Comparison of ENCODE assay signal across 18 cellular contexts in genomic region chr19:10283301-10283733, GRCh38. TPM values are rescaled to one million over a fixed set of nuclear protein-coding genes. Genes with fewer than 3 reads are reported as not detected.
DNase-seq lines count a peak whose midpoint lies in the region; ATAC-seq, FAIRE-seq and TF ChIP-seq lines count a peak whose summit lies in the region.
"Had no signal": no experiment of that assay in that cellular context is flagged by ENCODE, and none has a peak within 500 bp of the region (broad histone marks: within the 10 kb centered on the region; RNA-seq: fewer than 3 reads in every experiment).

No MANE protein-coding gene starts in this region.

- POLR2A ChIA-PET in PC-9 (lab: Charles Lee; ENCODE audit: unreplicated experiment): interaction anchor here (0.6 to 1.0 kb wide), 3 partner anchors 13 to 211 kb away, joined by 3 to 5 read pairs (median 3); partner anchors contain the start of genes ICAM1 and RAVER1

- no TSS peak for BruUV-seq in PC-9 (replicated peaks; lab: Mats Ljungman, UMichigan)

- ATAC-seq in stimulated activated naive B cell treated with anti-CD40 and anti-IgM and Interleukin-4, amounts not matched to agents 10 μg/mL and 1 μg/mL and 100 μg/mL, for 72 hours (replicated peaks): no peak
- ATAC-seq in HG03565 (IDR thresholded peaks at IDR 0.05; ENCODE audit: unreplicated experiment): no peak
- no peak for ATAC-seq in SK-N-SH treated with all-trans-retinoic acid at 6 μM for 48 hours
- no peak for ATAC-seq in HG02571 (IDR thresholded peaks at IDR 0.05; ENCODE audit: unreplicated experiment)
- ATAC-seq: Panc1 had no signal

- H3K9me3 ChIP-seq in PC-9 (ENCODE audit: insufficient read depth, low read depth): no peaks in the 10 kb centered on the region
- no peaks in the 10 kb centered on the region for H3K9me3 ChIP-seq in keratinocyte (ENCODE audit: control insufficient read depth, low read depth, low read length)

- H3K4me1 ChIP-seq in PC-9 (replicated peaks; ENCODE audit: insufficient read depth) (peaks cover 37% of the 10 kb centered on the region), keratinocyte (ENCODE audit: control insufficient read depth, extremely low read depth, insufficient read depth, low read length) (peaks cover 27% of the 10 kb centered on the region)

- H3K27ac Mint-ChIP-seq in stimulated activated naive B cell treated with anti-CD40 and anti-IgM and Interleukin-4, amounts not matched to agents 10 μg/mL and 1 μg/mL and 100 μg/mL, for 72 hours: peak overlapping the region; percentile 75
- no peak overlapping the region for H3K27ac Mint-ChIP-seq in CD14-positive monocyte
- H3K27ac Mint-ChIP-seq: CD4-positive, alpha-beta T cell had no signal

- H3K4me1 Mint-ChIP-seq in stimulated activated naive B cell treated with anti-CD40 and anti-IgM and Interleukin-4, amounts not matched to agents 10 μg/mL and 1 μg/mL and 100 μg/mL, for 72 hours: peaks cover 48 to 70% of the 10 kb centered on the region in 2 donors
- peaks cover 45% of the 10 kb centered on the region for H3K4me1 Mint-ChIP-seq in CD14-positive monocyte

- H3K4me2 ChIP-seq in PC-9 (peak overlapping the region; percentile 54), keratinocyte (ENCODE audit: control insufficient read depth, extremely low read depth, insufficient read depth, low read depth, low read length) (peak overlapping the region; percentile 34)

- CTCF ChIA-PET in PC-9 (lab: Charles Lee): interaction anchor here (0.6 kb wide), 1 partner anchor 31 kb away, joined by 3 read pairs; no protein-coding TSS in a partner anchor

- dilution Hi-C loops in keratinocyte (cut with MboI; ENCODE audit: extremely low pct_ligation_motif_present, low sequenced_read_pairs): no loop called here

- H3K9ac ChIP-seq in keratinocyte (ENCODE audit: control insufficient read depth, extremely low read depth, insufficient read depth, low read length): no peak overlapping the region

- H3K9me2 ChIP-seq in PC-9 (ENCODE audit: insufficient read depth): no peaks in the 10 kb centered on the region

- H3K27ac ChIP-seq in PC-9 (peak overlapping the region; percentile 60), keratinocyte (ENCODE audit: control insufficient read depth, insufficient read depth, low read length) (no peak overlapping the region)

- H3K27me3 Mint-ChIP-seq in stimulated activated naive B cell treated with anti-CD40 and anti-IgM and Interleukin-4, amounts not matched to agents 10 μg/mL and 1 μg/mL and 100 μg/mL, for 72 hours: peaks cover 4 to 8% of the 10 kb centered on the region in 2 donors
- H3K27me3 Mint-ChIP-seq in CD14-positive monocyte (ENCODE audit: low read depth in 3 of 3): peaks cover 5 to 15% (median 12%) of the 10 kb centered on the region in 3 donors

- no peak overlapping the region for H3K4me3 Mint-ChIP-seq in stimulated activated naive B cell treated with anti-CD40 and anti-IgM and Interleukin-4, amounts not matched to agents 10 μg/mL and 1 μg/mL and 100 μg/mL, for 72 hours
- no peak overlapping the region for H3K4me3 Mint-ChIP-seq in CD14-positive monocyte
- H3K4me3 Mint-ChIP-seq: CD4-positive, alpha-beta T cell had no signal

- no peaks in the 10 kb centered on the region for H3K9me3 Mint-ChIP-seq in stimulated activated naive B cell treated with anti-CD40 and anti-IgM and Interleukin-4, amounts not matched to agents 10 μg/mL and 1 μg/mL and 100 μg/mL, for 72 hours
- peaks cover 0 to 8% (median 2%) of the 10 kb centered on the region in 7 donors for H3K9me3 Mint-ChIP-seq in CD14-positive monocyte
- H3K9me3 Mint-ChIP-seq: CD4-positive, alpha-beta T cell had no signal

- intact Hi-C loops in PC-9 (cut with micrococcal nuclease; ENCODE audit: unreplicated experiment): no loop called here
- intact Hi-C loops in CD14-positive monocyte (cut with micrococcal nuclease): no loop called here

- FAIRE-seq in keratinocyte (lab: Jason Lieb, UNC): no peak
- FAIRE-seq: D721Med, G401.6, H1 had no signal

- peaks cover 42% of the 10 kb centered on the region for H3F3A ChIP-seq in PC-9 (ENCODE audit: insufficient read depth, low read depth)

- H2AFZ ChIP-seq in PC-9 (no peak overlapping the region), keratinocyte (ENCODE audit: control insufficient read depth, low read length) (no peak overlapping the region)

- H3K27me3 ChIP-seq in H7 (ENCODE audit: control insufficient read depth, insufficient read depth, low read length) (peaks cover 15% of the 10 kb centered on the region), PC-9 (ENCODE audit: insufficient read depth, low read depth) (no peaks in the 10 kb centered on the region), keratinocyte (ENCODE audit: control insufficient read depth, extremely low read depth, insufficient read depth, low read length) (peaks cover 8% of the 10 kb centered on the region)

- H3K36me3 Mint-ChIP-seq in stimulated activated naive B cell treated with anti-CD40 and anti-IgM and Interleukin-4, amounts not matched to agents 10 μg/mL and 1 μg/mL and 100 μg/mL, for 72 hours: peaks cover 60 to 62% of the 10 kb centered on the region in 2 donors
- peaks cover 67 to 80% of the 10 kb centered on the region in 2 donors for H3K36me3 Mint-ChIP-seq in CD14-positive monocyte

- TF ChIP-seq CTCF in PC-9 (conservative IDR thresholded peaks at IDR 0.05): no peak
- no peak for TF ChIP-seq CTCF in keratinocyte (optimal IDR thresholded peaks at IDR 0.05 in 1 of 3, IDR thresholded peaks at IDR 0.05 in 1 of 3, conservative IDR thresholded peaks at IDR 0.05 in 1 of 3; ENCODE audit: extremely low read depth in 1 of 3, insufficient read depth in 2 of 3, low read length in 3 of 3)
- TF ChIP-seq CTCF in CD14-positive monocyte (IDR thresholded peaks at IDR 0.05): no peak

- no peaks in the 10 kb centered on the region for H3K36me3 ChIP-seq in H7 (replicated peaks; ENCODE audit: control insufficient read depth, insufficient read depth, low read length)
- H3K36me3 ChIP-seq in PC-9 (ENCODE audit: low read depth): peaks cover 9% of the 10 kb centered on the region; the same call in 1 of the 2 replicates
- no peaks in the 10 kb centered on the region for H3K36me3 ChIP-seq in keratinocyte (ENCODE audit: control insufficient read depth in 2 of 2, extremely low read depth in 1 of 2, insufficient read depth in 2 of 2, low read length in 2 of 2)

- no peaks in the 10 kb centered on the region for H4K20me1 ChIP-seq in PC-9 (ENCODE audit: insufficient read depth)
- no peaks in the 10 kb centered on the region for H4K20me1 ChIP-seq in keratinocyte (ENCODE audit: control insufficient read depth, extremely low read depth, insufficient read depth, low read length)

- no peaks in the 10 kb centered on the region for H3K9me1 ChIP-seq in keratinocyte (ENCODE audit: control insufficient read depth, extremely low read depth, insufficient read depth, low read length)

- H3K79me2 ChIP-seq in PC-9 (ENCODE audit: low read depth) (no peaks in the 10 kb centered on the region), keratinocyte (ENCODE audit: control insufficient read depth, insufficient read depth, low read length) (no peaks in the 10 kb centered on the region)

- no peak overlapping the region for H3K4me3 ChIP-seq in H7 (ENCODE audit: insufficient read depth, low read depth, low read length)
- H3K4me3 ChIP-seq in PC-9: peak overlapping the region; percentile 2; the same call in 1 of the 2 replicates
- peak overlapping the region in 1 of 3 experiments; percentile 9 for H3K4me3 ChIP-seq in keratinocyte (ENCODE audit: control insufficient read depth in 2 of 3, extremely low read depth in 1 of 3, insufficient read depth in 2 of 3, low read depth in 1 of 3, low read length in 3 of 3)

- peak; percentile 15 for DNase-seq in H7
- peak; percentile 71 to 87 for DNase-seq in PC-9
- no peak for DNase-seq in keratinocyte (ENCODE audit: low read depth, low spot score)
- no peak for DNase-seq in stimulated activated naive B cell treated with anti-CD40 and anti-IgM and Interleukin-4, amounts not matched to agents 10 μg/mL and 1 μg/mL and 100 μg/mL, for 72 hours
- DNase-seq in CD14-positive monocyte (ENCODE audit: low spot score): no peak
- DNase-seq: ACHN; CD4-positive, alpha-beta T cell; DMS79 treated with DMSO at 0.1 percent for 48 hours; NCI-H1048; SHP77 had no signal

RNA-seq across cellular contexts. Expression of gene ICAM4, which starts 3.4 kb away (rescaled TPM):
- 1.7 and 2.4 TPM in 2 replicates for total RNA-seq in H7 (2014; rRNA removed; shearing (Covaris generic))
- 0.52 and 0.68 TPM in 2 replicates for total RNA-seq in PC-9 (2021)
- 0.18 to 0.35 TPM (median 0.25 TPM) in 3 replicates for polyA plus RNA-seq in keratinocyte
- not detected for polyA plus RNA-seq in keratinocyte (2011; ENCODE audit: low read depth)
- polyA plus RNA-seq in keratinocyte (2011; cell fraction: cytosol; rRNA removed): 0.11 and 0.38 TPM in 2 replicates
- 0.21 and 0.23 TPM in 2 replicates for polyA plus RNA-seq in keratinocyte (2011; cell fraction: nucleus; rRNA removed)
- polyA plus RNA-seq in keratinocyte (2012; ENCODE audit: low replicate concordance): 0.16 and 0.23 TPM in 2 replicates
- 0.43 to 0.49 TPM in 2 of 3 replicates, not detected in the other for polyA minus RNA-seq in keratinocyte
- not detected for polyA minus RNA-seq in keratinocyte (2011; cell fraction: cytosol; rRNA and poly(A)+ RNA removed)
- not detected in 2 replicates for polyA minus RNA-seq in keratinocyte (2011; cell fraction: nucleus; rRNA and poly(A)+ RNA removed)
- 10 to 100 TPM in 1 of 2 donors, 1 to 10 TPM in 1; 5.5 to 17.3 TPM for polyA plus RNA-seq in CD14-positive monocyte
- total RNA-seq: M059J had no signal

RNA-seq across cellular contexts. Expression of gene ICAM5, which starts 6.4 kb away (rescaled TPM):
- total RNA-seq in H7 (2014; rRNA removed; shearing (Covaris generic)): 0.83 and 3.7 TPM in 2 replicates
- total RNA-seq in PC-9 (2021): 19.2 and 24.0 TPM in 2 replicates
- polyA plus RNA-seq in keratinocyte (0.20 to 0.55 TPM (median 0.43 TPM) in 3 replicates), CD14-positive monocyte (under 1 TPM in 1 of 2 donors, not detected in 1; 0.21 TPM)
- 0.20 TPM for polyA plus RNA-seq in keratinocyte (2011; ENCODE audit: low read depth)
- 0.02 and 0.09 TPM in 2 replicates for polyA plus RNA-seq in keratinocyte (2011; cell fraction: cytosol; rRNA removed)
- 2.2 and 5.0 TPM in 2 replicates for polyA plus RNA-seq in keratinocyte (2011; cell fraction: nucleus; rRNA removed)
- 0.28 and 0.66 TPM in 2 replicates for polyA plus RNA-seq in keratinocyte (2012; ENCODE audit: low replicate concordance)
- 0.10 TPM in 1 of 3 replicates, not detected in the others for polyA minus RNA-seq in keratinocyte
- not detected for polyA minus RNA-seq in keratinocyte (2011; cell fraction: cytosol; rRNA and poly(A)+ RNA removed)
- 0.32 and 0.47 TPM in 2 replicates for polyA minus RNA-seq in keratinocyte (2011; cell fraction: nucleus; rRNA and poly(A)+ RNA removed)
- total RNA-seq: CD4-positive, alpha-beta T cell had no signal

RNA-seq across cellular contexts. Expression of gene ICAM1, which starts 12.4 kb away (rescaled TPM):
- total RNA-seq in H7 (2014; rRNA removed; shearing (Covaris generic)): 2.8 and 6.1 TPM in 2 replicates
- total RNA-seq in PC-9 (2021): 23.8 and 32.9 TPM in 2 replicates
- polyA plus RNA-seq in keratinocyte (0.30 to 0.56 TPM (median 0.35 TPM) in 3 replicates), CD14-positive monocyte (10 to 100 TPM; 21.6 to 40.8 TPM)
- polyA plus RNA-seq in keratinocyte (2011; ENCODE audit: low read depth): 1.3 TPM
- polyA plus RNA-seq in keratinocyte (2011; cell fraction: cytosol; rRNA removed): 0.29 and 0.57 TPM in 2 replicates
- 2.2 and 2.9 TPM in 2 replicates for polyA plus RNA-seq in keratinocyte (2011; cell fraction: nucleus; rRNA removed)
- 0.48 and 0.51 TPM in 2 replicates for polyA plus RNA-seq in keratinocyte (2012; ENCODE audit: low replicate concordance)
- polyA minus RNA-seq in keratinocyte: 0.30 to 0.42 TPM in 2 of 3 replicates, not detected in the other
- polyA minus RNA-seq in keratinocyte (2011; cell fraction: cytosol; rRNA and poly(A)+ RNA removed): 2.7 TPM
- polyA minus RNA-seq in keratinocyte (2011; cell fraction: nucleus; rRNA and poly(A)+ RNA removed): 2.3 and 2.5 TPM in 2 replicates

RNA-seq across cellular contexts. Expression of gene ZGLP1, which starts 26.3 kb away (rescaled TPM):
- total RNA-seq in H7 (2014; rRNA removed; shearing (Covaris generic)): 0.17 and 0.85 TPM in 2 replicates
- 7.5 and 10.2 TPM in 2 replicates for total RNA-seq in PC-9 (2021)
- polyA plus RNA-seq in keratinocyte (0.43 to 2.1 TPM (median 0.71 TPM) in 3 replicates), CD14-positive monocyte (10 to 100 TPM in 1 of 2 donors, 1 to 10 TPM in 1; 9.4 to 11.7 TPM)
- polyA plus RNA-seq in keratinocyte (2011; ENCODE audit: low read depth): 0.50 TPM
- 0.46 and 0.53 TPM in 2 replicates for polyA plus RNA-seq in keratinocyte (2011; cell fraction: cytosol; rRNA removed)
- 2.8 and 3.4 TPM in 2 replicates for polyA plus RNA-seq in keratinocyte (2011; cell fraction: nucleus; rRNA removed)
- polyA plus RNA-seq in keratinocyte (2012; ENCODE audit: low replicate concordance): 0.99 and 2.6 TPM in 2 replicates
- 0.35 TPM in 1 of 3 replicates, not detected in the others for polyA minus RNA-seq in keratinocyte
- not detected for polyA minus RNA-seq in keratinocyte (2011; cell fraction: cytosol; rRNA and poly(A)+ RNA removed)
- 0.63 and 0.93 TPM in 2 replicates for polyA minus RNA-seq in keratinocyte (2011; cell fraction: nucleus; rRNA and poly(A)+ RNA removed)

RNA-seq across cellular contexts. Expression of gene MRPL4, which starts 31.3 kb away (rescaled TPM):
- total RNA-seq in H7 (2014; rRNA removed; shearing (Covaris generic)): 148 and 174 TPM in 2 replicates
- total RNA-seq in PC-9 (2021): 96.4 and 98.2 TPM in 2 replicates
- polyA plus RNA-seq in keratinocyte (29.4 to 58.1 TPM (median 43.0 TPM) in 3 replicates), CD14-positive monocyte (10 to 100 TPM; 20.4 to 22.7 TPM)
- 14.1 TPM for polyA plus RNA-seq in keratinocyte (2011; ENCODE audit: low read depth)
- polyA plus RNA-seq in keratinocyte (2011; cell fraction: cytosol; rRNA removed): 39.8 and 76.5 TPM in 2 replicates
- 41.3 and 60.9 TPM in 2 replicates for polyA plus RNA-seq in keratinocyte (2011; cell fraction: nucleus; rRNA removed)
- polyA plus RNA-seq in keratinocyte (2012; ENCODE audit: low replicate concordance): 55.0 and 77.2 TPM in 2 replicates
- 15.5 to 72.9 TPM (median 16.8 TPM) in 3 replicates for polyA minus RNA-seq in keratinocyte
- polyA minus RNA-seq in keratinocyte (2011; cell fraction: cytosol; rRNA and poly(A)+ RNA removed): 53.5 TPM
- polyA minus RNA-seq in keratinocyte (2011; cell fraction: nucleus; rRNA and poly(A)+ RNA removed): 13.9 and 17.1 TPM in 2 replicates

Comparison
In these comparisons a context has a peak if more than half of its experiments do, and no peak if none do; other contexts are left out.
1. DNase-seq: peak in H7 (single experiment) and PC-9 (2 of 2); none in keratinocyte (single experiment), stimulated activated naive B cell treated with anti-CD40 and anti-IgM and Interleukin-4, amounts not matched to agents 10 μg/mL and 1 μg/mL and 100 μg/mL, for 72 hours (single experiment) and CD14-positive monocyte (single experiment).